Comparison of ENCODE assay signal across 6 cellular contexts in the genomic region with DNA sequence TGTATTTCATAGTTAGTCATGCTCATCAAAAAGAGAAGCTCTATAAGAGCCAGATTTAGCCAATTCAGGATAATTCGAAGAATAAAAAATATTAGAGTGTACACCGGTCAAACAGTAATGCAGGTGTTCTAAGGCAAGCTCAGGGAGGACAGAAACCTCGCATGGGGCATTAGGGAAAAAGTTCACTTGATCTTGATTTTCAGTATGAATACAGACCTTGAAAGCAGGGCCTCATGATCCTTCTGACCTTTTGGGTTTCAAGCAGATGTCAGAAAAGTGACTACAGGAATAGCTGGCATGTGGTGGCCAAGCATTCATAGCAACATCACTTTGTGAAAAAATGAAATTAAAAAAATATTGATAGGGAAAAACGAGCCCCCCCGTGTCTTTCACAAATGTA.
"Had no signal": no experiment of that assay in that cellular context is flagged by ENCODE, and none has a peak within 500 bp of the region (broad histone marks: within the 10 kb centered on the region; RNA-seq: fewer than 3 reads in every experiment).

No MANE protein-coding gene starts in this region.

- H3K4me3 ChIP-seq: GM23338 had no signal

- H3K4me2 ChIP-seq: GM23338 had no signal

- H3K27ac ChIP-seq: HL-60 had no signal

- DNase-seq: H9, HCEC 1CT, KBM-7 had no signal

- ATAC-seq: GM23338, HepG2 had no signal

- H2AFZ ChIP-seq: GM23338 had no signal
